ENCODE assay signal across 1 cellular context in genomic region chr1:156502749-156503671, GRCh38.
TF ChIP-seq lines count a peak whose summit lies in the region.

No MANE protein-coding gene starts in this region.

TF ChIP-seq in K562, 482 proteins besides CTCF, POLR2A, EP300 and RAD21 (continued from another document):
- TF ChIP-seq, protein P1, sequence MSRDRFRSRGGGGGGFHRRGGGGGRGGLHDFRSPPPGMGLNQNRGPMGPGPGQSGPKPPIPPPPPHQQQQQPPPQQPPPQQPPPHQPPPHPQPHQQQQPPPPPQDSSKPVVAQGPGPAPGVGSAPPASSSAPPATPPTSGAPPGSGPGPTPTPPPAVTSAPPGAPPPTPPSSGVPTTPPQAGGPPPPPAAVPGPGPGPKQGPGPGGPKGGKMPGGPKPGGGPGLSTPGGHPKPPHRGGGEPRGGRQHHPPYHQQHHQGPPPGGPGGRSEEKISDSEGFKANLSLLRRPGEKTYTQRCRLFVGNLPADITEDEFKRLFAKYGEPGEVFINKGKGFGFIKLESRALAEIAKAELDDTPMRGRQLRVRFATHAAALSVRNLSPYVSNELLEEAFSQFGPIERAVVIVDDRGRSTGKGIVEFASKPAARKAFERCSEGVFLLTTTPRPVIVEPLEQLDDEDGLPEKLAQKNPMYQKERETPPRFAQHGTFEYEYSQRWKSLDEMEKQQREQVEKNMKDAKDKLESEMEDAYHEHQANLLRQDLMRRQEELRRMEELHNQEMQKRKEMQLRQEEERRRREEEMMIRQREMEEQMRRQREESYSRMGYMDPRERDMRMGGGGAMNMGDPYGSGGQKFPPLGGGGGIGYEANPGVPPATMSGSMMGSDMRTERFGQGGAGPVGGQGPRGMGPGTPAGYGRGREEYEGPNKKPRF (IDR thresholded peaks at IDR 0.05; ENCODE audit: low read depth, low read length), result no peak
- no peak for TF ChIP-seq ZNF707 (CRISPR knock-in tag; conservative IDR thresholded peaks at IDR 0.05)
- TF ChIP-seq MBD1 (CRISPR knock-in tag; IDR thresholded peaks at IDR 0.05), result no peak
- TF ChIP-seq TEAD1 (CRISPR knock-in tag; IDR thresholded peaks at IDR 0.05), result peak; percentile 27 to 71; a peak in 2 of 4 replicates
- TF ChIP-seq DNMT1 (IDR thresholded peaks at IDR 0.05), result no peak
- no peak; the same call in 1 of the 2 replicates for TF ChIP-seq SMAD4 (CRISPR knock-in tag; conservative IDR thresholded peaks at IDR 0.05)
- peak in 1 of 2 experiments; percentile 49; a peak in 2 of 4 replicates for TF ChIP-seq FOXK2 (conservative IDR thresholded peaks at IDR 0.05 in 1 of 2, IDR thresholded peaks at IDR 0.05 in 1 of 2; ENCODE audit: low read depth in 2 of 2)
- TF ChIP-seq STAT5B (CRISPR knock-in tag; IDR thresholded peaks at IDR 0.05), result no peak
- TF ChIP-seq ERF (CRISPR knock-in tag; IDR thresholded peaks at IDR 0.05), result 0 out of 2 replicates have a peak, but pooled peaks have one; percentile 19
- TF ChIP-seq HMGN3 (IDR thresholded peaks at IDR 0.05; ENCODE audit: borderline replicate concordance, extremely low read depth, insufficient read length, low read depth, low read length), result no peak
- no peak for TF ChIP-seq ZBTB5 (IDR thresholded peaks at IDR 0.05)
- no peak for TF ChIP-seq ZBTB1 (CRISPR knock-in tag; IDR thresholded peaks at IDR 0.05; ENCODE audit: borderline replicate concordance, low read depth)
- no peak for TF ChIP-seq TAF9B (IDR thresholded peaks at IDR 0.05; ENCODE audit: partially characterized antibody)
- no peak for TF ChIP-seq GABPB2 (CRISPR knock-in tag; conservative IDR thresholded peaks at IDR 0.05)
- TF ChIP-seq ZNF445 (CRISPR knock-in tag; IDR thresholded peaks at IDR 0.05; ENCODE audit: low read depth), result no peak
- TF ChIP-seq JUN (IDR thresholded peaks at IDR 0.05; ENCODE audit: borderline replicate concordance, low read depth, low read length), result peak; percentile 43; the same call in 1 of the 2 replicates
- no peak for TF ChIP-seq JUN (CRISPR knock-in tag; IDR thresholded peaks at IDR 0.05; ENCODE audit: borderline replicate concordance)
- no peak for TF ChIP-seq PCBP1 (IDR thresholded peaks at IDR 0.05; ENCODE audit: low read depth, low read length, poor library complexity, severe bottlenecking)
- TF ChIP-seq RB1 (IDR thresholded peaks at IDR 0.05; ENCODE audit: low read depth), result no peak
- TF ChIP-seq ZEB2 (IDR thresholded peaks at IDR 0.05), result peak; percentile 52; the same call in 1 of the 2 replicates
- TF ChIP-seq HIVEP1 (CRISPR knock-in tag; IDR thresholded peaks at IDR 0.05), result no peak
- peak; percentile 18 for TF ChIP-seq ASH1L (IDR thresholded peaks at IDR 0.05; ENCODE audit: borderline replicate concordance, low read depth, partially characterized antibody)
- peak; percentile 66 for TF ChIP-seq NFYB (IDR thresholded peaks at IDR 0.05; ENCODE audit: extremely low read depth, insufficient read length)
- no peak for TF ChIP-seq FUS (optimal IDR thresholded peaks at IDR 0.05; ENCODE audit: low read depth, low read length)
- no peak for TF ChIP-seq FOXK1 (CRISPR knock-in tag; IDR thresholded peaks at IDR 0.05; ENCODE audit: borderline replicate concordance)
- TF ChIP-seq ZBTB17 (CRISPR knock-in tag; IDR thresholded peaks at IDR 0.05), result 0 out of 2 replicates have a peak, but pooled peaks have one; percentile 78
- no peak for TF ChIP-seq RCOR1 (IDR thresholded peaks at IDR 0.05; ENCODE audit: borderline replicate concordance in 1 of 2, low read depth in 2 of 2, low read length in 2 of 2)
- TF ChIP-seq ZNF785 (CRISPR knock-in tag; IDR thresholded peaks at IDR 0.05), result no peak
- TF ChIP-seq TSC22D4 (tag; IDR thresholded peaks at IDR 0.05), result no peak
- TF ChIP-seq NFRKB (IDR thresholded peaks at IDR 0.05; ENCODE audit: low read depth), result peak; percentile 60; the same call in 1 of the 2 replicates
- TF ChIP-seq RHOXF2B (CRISPR knock-in tag; conservative IDR thresholded peaks at IDR 0.05), result no peak
- no peak for TF ChIP-seq ZNF3 (CRISPR knock-in tag; IDR thresholded peaks at IDR 0.05)
- no peak for TF ChIP-seq GTF2E2 (tag; IDR thresholded peaks at IDR 0.05)
- TF ChIP-seq, protein P2, sequence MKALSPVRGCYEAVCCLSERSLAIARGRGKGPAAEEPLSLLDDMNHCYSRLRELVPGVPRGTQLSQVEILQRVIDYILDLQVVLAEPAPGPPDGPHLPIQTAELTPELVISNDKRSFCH (CRISPR knock-in tag; IDR thresholded peaks at IDR 0.05), result no peak
- TF ChIP-seq, protein P2 (tag; IDR thresholded peaks at IDR 0.05), result peak; percentile 69; the same call in 1 of the 2 replicates
- TF ChIP-seq ZNF174 (CRISPR knock-in tag; IDR thresholded peaks at IDR 0.05), result no peak
- TF ChIP-seq NFE2 (IDR thresholded peaks at IDR 0.05; ENCODE audit: low read depth), result peak; percentile 42; the same call in 1 of the 2 replicates
- no peak for TF ChIP-seq ZNF143 (CRISPR knock-in tag; IDR thresholded peaks at IDR 0.05)
- TF ChIP-seq ZNF197 (CRISPR knock-in tag; IDR thresholded peaks at IDR 0.05; ENCODE audit: low read depth), result peak; percentile 71; the same call in 1 of the 2 replicates
- TF ChIP-seq PYGO2 (tag; IDR thresholded peaks at IDR 0.05), result no peak
- no peak for TF ChIP-seq JUNB (CRISPR knock-in tag; conservative IDR thresholded peaks at IDR 0.05)
- TF ChIP-seq ZNF384 (IDR thresholded peaks at IDR 0.05; ENCODE audit: low read depth, low read length), result no peak
- no peak for TF ChIP-seq HDAC8 (tag; IDR thresholded peaks at IDR 0.05)
- no peak for TF ChIP-seq SMC3 (conservative IDR thresholded peaks at IDR 0.05; ENCODE audit: insufficient read depth, low read depth, low read length)
- TF ChIP-seq CTCFL (IDR thresholded peaks at IDR 0.05; ENCODE audit: borderline replicate concordance, insufficient read depth, low read depth, low read length, poor library complexity, severe bottlenecking), result no peak
- no peak for TF ChIP-seq HNRNPLL (IDR thresholded peaks at IDR 0.05; ENCODE audit: low read depth, low read length, poor library complexity, severe bottlenecking)
- TF ChIP-seq MGA (IDR thresholded peaks at IDR 0.05), result peak; percentile 46
